Comparison of ENCODE assay signal across 8 cellular contexts in the genomic region with DNA sequence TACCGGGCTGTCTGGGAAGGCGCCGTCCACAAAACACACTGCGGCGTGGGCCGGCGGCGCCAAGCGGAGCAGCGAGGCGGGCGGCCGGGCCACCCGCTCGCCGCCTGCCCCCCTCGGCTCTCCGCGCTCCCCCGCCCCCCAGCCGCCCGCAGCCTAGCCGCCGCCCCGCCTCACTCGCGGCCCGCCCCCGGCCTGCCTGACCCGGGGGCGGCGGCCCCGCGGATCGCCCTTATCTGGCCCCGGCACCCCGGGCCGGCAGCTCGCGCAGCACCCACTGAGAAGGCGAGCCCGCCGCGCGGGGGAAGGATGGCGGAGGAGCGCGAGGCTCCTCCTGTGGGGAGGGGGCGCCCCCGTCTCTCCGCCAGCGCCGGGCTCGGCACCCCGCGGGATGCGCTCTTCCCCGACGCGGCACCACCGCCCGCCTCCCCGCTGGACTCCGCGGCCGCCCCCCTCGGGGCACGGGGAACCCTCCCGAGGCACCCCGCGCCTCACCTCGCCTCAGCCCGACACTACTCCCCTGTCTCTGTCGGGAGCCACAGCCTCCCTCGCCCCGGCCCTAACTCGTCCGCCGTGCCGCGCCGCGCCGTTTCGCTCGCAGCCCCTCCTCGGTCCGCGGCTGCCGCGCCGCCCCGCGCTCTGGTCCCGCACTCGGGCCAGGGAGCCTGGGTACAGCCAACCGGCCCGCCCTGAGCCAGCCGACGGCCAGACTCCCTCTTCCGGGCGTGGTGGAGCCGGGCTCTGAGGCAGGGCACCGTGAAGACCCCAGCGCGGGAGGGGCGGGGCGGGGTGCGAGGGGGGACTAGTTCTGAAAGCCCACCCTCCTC. TPM values are rescaled to one million over a fixed set of nuclear protein-coding genes. Genes with fewer than 3 reads are reported as not detected.
DNase-seq lines count a peak whose midpoint lies in the region; ATAC-seq and TF ChIP-seq lines count a peak whose summit lies in the region.

No MANE protein-coding gene starts in this region.

- no peaks in the 10 kb centered on the region for H3K27me3 ChIP-seq in parathyroid adenoma (ENCODE audit: control insufficient read depth, insufficient read depth, low read length)

- H3K36me3 Mint-ChIP-seq in activated naive CD8-positive, alpha-beta T cell treated with anti-CD3 and anti-CD28 coated beads for 36 hours, result peaks cover 4% of the 10 kb centered on the region

- H3K4me1 Mint-ChIP-seq in activated naive CD8-positive, alpha-beta T cell treated with anti-CD3 and anti-CD28 coated beads for 36 hours, result peaks cover 20% of the 10 kb centered on the region

- H3K4me2 ChIP-seq in parathyroid adenoma (ENCODE audit: low read length), result peak overlapping the region; percentile 61

- peaks cover 6% of the 10 kb centered on the region for H3K27me3 Mint-ChIP-seq in activated naive CD8-positive, alpha-beta T cell treated with anti-CD3 and anti-CD28 coated beads for 36 hours

- H3K4me3 Mint-ChIP-seq in activated naive CD8-positive, alpha-beta T cell treated with anti-CD3 and anti-CD28 coated beads for 36 hours, result peak overlapping the region; percentile 82

- no peak for TF ChIP-seq CTCF in parathyroid adenoma (IDR thresholded peaks at IDR 0.05)

- peak overlapping the region; percentile 84 for H2AFZ ChIP-seq in parathyroid adenoma

- H3K36me3 ChIP-seq in parathyroid adenoma (ENCODE audit: control insufficient read depth, insufficient read depth, low read length), result no peaks in the 10 kb centered on the region

- peak overlapping the region; percentile 91 for H3K27ac ChIP-seq in parathyroid adenoma

- H3K27ac Mint-ChIP-seq in activated naive CD8-positive, alpha-beta T cell treated with anti-CD3 and anti-CD28 coated beads for 36 hours, result peak overlapping the region; percentile 90

- no peaks in the 10 kb centered on the region for H3K79me2 ChIP-seq in parathyroid adenoma

- H3K4me3 ChIP-seq in parathyroid adenoma (ENCODE audit: low read depth, low read length), result peak overlapping the region; percentile 66

- H3K9ac ChIP-seq in parathyroid adenoma, result peak overlapping the region; percentile 46

- H3K9me3 ChIP-seq in parathyroid adenoma (ENCODE audit: control insufficient read depth, low read length), result no peaks in the 10 kb centered on the region

- intact Hi-C loops in cardiac septum (cut with DNase I), result loop anchor here (5.0 kb wide), 2 partner anchors 50 to 100 kb away; no protein-coding TSS in a partner anchor

- ATAC-seq in GM18861 (IDR thresholded peaks at IDR 0.05; ENCODE audit: unreplicated experiment) (peak; percentile 20), HG03064 (IDR thresholded peaks at IDR 0.05; ENCODE audit: low read depth, unreplicated experiment) (peak; percentile 34)

- H3K4me1 ChIP-seq in parathyroid adenoma, result peaks cover 4% of the 10 kb centered on the region

- peak; percentile 53 for DNase-seq in AG08395 (ENCODE audit: low spot score)
- DNase-seq in RPMI8226, result peak; percentile 44
- peak; percentile 51 for DNase-seq in activated naive CD8-positive, alpha-beta T cell treated with anti-CD3 and anti-CD28 coated beads for 36 hours
- peak; percentile 76 for DNase-seq in cardiac septum (ENCODE audit: low spot score)
- DNase-seq in A172 (ENCODE audit: low spot score), result no peak

- no peaks in the 10 kb centered on the region for H3K9me3 Mint-ChIP-seq in activated naive CD8-positive, alpha-beta T cell treated with anti-CD3 and anti-CD28 coated beads for 36 hours

RNA-seq across cellular contexts. Expression of a gene that starts 0.6 kb away (rescaled TPM):
- 10 to 100 TPM; 20.3 to 25.4 TPM for total RNA-seq in activated naive CD8-positive, alpha-beta T cell treated with anti-CD3 and anti-CD28 coated beads for 36 hours
- 5.8 TPM for total RNA-seq in cardiac septum
- total RNA-seq in A172 (2014; rRNA removed; shearing (Covaris generic)), result 33.3 and 36.5 TPM in 2 replicates

RNA-seq across cellular contexts. Expression of a gene that starts 33.0 kb away (rescaled TPM):
- not detected for total RNA-seq in activated naive CD8-positive, alpha-beta T cell treated with anti-CD3 and anti-CD28 coated beads for 36 hours
- not detected for total RNA-seq in cardiac septum
- not detected in 2 replicates for total RNA-seq in A172 (2014; rRNA removed; shearing (Covaris generic))
